9 cellular contexts compared by ENCODE assay signal in the genomic region with DNA sequence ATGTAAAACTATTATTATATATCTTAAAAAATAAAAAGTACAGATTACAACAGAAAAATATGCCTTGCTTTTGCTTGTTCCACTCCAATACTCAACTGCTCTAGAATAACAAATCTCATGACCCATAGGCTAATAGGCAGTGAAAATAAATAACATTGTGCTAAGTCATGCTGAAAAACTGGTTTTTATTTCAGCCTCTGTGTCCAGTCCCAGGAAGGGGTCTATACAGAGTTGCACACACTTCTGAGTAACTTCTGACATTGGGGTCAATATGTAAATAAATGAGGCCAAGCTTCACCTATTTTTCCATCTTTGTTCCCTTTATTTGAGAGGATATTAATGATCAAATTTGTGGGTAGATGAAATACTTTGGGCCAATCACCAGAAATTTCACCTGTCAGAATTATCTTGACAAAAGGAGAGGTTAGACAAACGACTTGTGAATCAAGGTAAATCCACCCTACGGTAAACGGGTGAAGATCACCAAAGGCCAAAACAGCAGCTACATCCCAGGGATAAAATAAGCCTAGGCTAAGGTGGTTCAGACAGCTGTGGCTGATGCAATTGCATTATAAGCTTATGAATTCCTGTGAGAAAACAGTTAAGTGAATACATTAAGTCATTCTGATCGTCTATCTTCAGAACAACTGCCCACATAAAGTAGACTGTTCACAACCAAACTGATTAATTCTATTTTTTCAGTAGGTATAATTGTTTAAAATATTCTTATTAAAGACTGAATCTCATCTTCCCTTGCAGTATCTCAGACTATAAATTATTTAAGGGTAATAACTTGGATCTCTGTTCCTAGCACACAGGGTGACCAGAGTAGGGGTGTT.
DNase-seq lines count a peak whose midpoint lies in the region; ATAC-seq and TF ChIP-seq lines count a peak whose summit lies in the region.
"Had no signal": no experiment of that assay in that cellular context is flagged by ENCODE, and none has a peak within 500 bp of the region (broad histone marks: within the 10 kb centered on the region; RNA-seq: fewer than 3 reads in every experiment).

No MANE protein-coding gene starts in this region.

- in situ Hi-C loops in mammary epithelial cell (cut with MboI; ENCODE audit: low sequenced_read_pairs in 2 of 2), result no loop called here

- no peak overlapping the region for H2AFZ ChIP-seq in mammary epithelial cell (ENCODE audit: low read depth, low read length)

- 94% methylated on average over 4 of the region's 4 CpGs for WGBS in mammary epithelial cell (ENCODE audit: low coverage, missing lambda C conversion rate)

- H3K9me3 ChIP-seq in right atrium auricular region (no peaks in the 10 kb centered on the region), mammary epithelial cell (replicated peaks; ENCODE audit: insufficient read depth, low read length) (no peaks in the 10 kb centered on the region)

- H3K27ac Mint-ChIP-seq in mesothelial cell of epicardium, result peak overlapping the region; percentile 82
- peak overlapping the region in 1 of 2 donors; percentile 76 for H3K27ac Mint-ChIP-seq in effector memory CD8-positive, alpha-beta T cell

- H3K9me3 Mint-ChIP-seq in mesothelial cell of epicardium, result no peaks in the 10 kb centered on the region
- no peaks in the 10 kb centered on the region for H3K9me3 Mint-ChIP-seq in effector memory CD8-positive, alpha-beta T cell

- no peak overlapping the region for H3K4me3 ChIP-seq in right atrium auricular region
- H3K4me3 ChIP-seq in mammary epithelial cell (replicated peaks in 1 of 3; ENCODE audit: insufficient read depth in 1 of 3, low read depth in 2 of 3, low read length in 3 of 3), result no peak overlapping the region

- TSS peak; percentile 48 for BruUV-seq in mammary epithelial cell (replicated peaks; lab: Mats Ljungman, UMichigan)

- no peaks in the 10 kb centered on the region for H3K36me3 ChIP-seq in right atrium auricular region
- H3K36me3 ChIP-seq in mammary epithelial cell (ENCODE audit: insufficient read depth, low read length), result no peaks in the 10 kb centered on the region

- no peak overlapping the region for H3K4me3 Mint-ChIP-seq in mesothelial cell of epicardium
- H3K4me3 Mint-ChIP-seq in effector memory CD8-positive, alpha-beta T cell, result peak overlapping the region in 1 of 2 donors; percentile 49

- peaks cover 37% of the 10 kb centered on the region for H3K4me1 Mint-ChIP-seq in mesothelial cell of epicardium
- peaks cover 40 to 52% of the 10 kb centered on the region in 2 donors for H3K4me1 Mint-ChIP-seq in effector memory CD8-positive, alpha-beta T cell (ENCODE audit: low read depth in 2 of 2)

- peaks cover 0 to 74% of the 10 kb centered on the region in 2 donors for H3K4me1 ChIP-seq in right atrium auricular region
- H3K4me1 ChIP-seq in mammary epithelial cell (ENCODE audit: insufficient read depth, low read length), result peaks cover 19% of the 10 kb centered on the region

- no peak for TF ChIP-seq CTCF in right atrium auricular region (IDR thresholded peaks at IDR 0.05)
- no peak for TF ChIP-seq CTCF in mammary epithelial cell (conservative IDR thresholded peaks at IDR 0.05 in 1 of 2, IDR thresholded peaks at IDR 0.05 in 1 of 2; ENCODE audit: extremely low read depth in 1 of 2, insufficient read depth in 1 of 2, low read depth in 1 of 2, low read length in 2 of 2)
- no peak for TF ChIP-seq CTCF in mesothelial cell of epicardium (IDR thresholded peaks at IDR 0.05; ENCODE audit: unreplicated experiment)

- peaks cover 81% of the 10 kb centered on the region for H3K79me2 ChIP-seq in mammary epithelial cell (ENCODE audit: insufficient read depth, low read length)

- intact Hi-C loops in Right ventricle myocardium superior (cut with DNase I) (no loop called here), mammary epithelial cell (cut with micrococcal nuclease) (no loop called here)

- CTCF ChIA-PET in mammary epithelial cell (lab: Charles Lee; ENCODE audit: low non-redundant PET), result no interaction called here

- ATAC-seq in Right ventricle myocardium superior (ENCODE audit: poor library complexity) (no peak), HG02870 (IDR thresholded peaks at IDR 0.05; ENCODE audit: unreplicated experiment) (no peak), GM21360 (IDR thresholded peaks at IDR 0.05; ENCODE audit: unreplicated experiment) (no peak)
- ATAC-seq in effector memory CD8-positive, alpha-beta T cell (replicated peaks), result no peak

- no peak overlapping the region for H3K4me2 ChIP-seq in mammary epithelial cell (ENCODE audit: insufficient read depth, low read depth, low read length)

- no peak overlapping the region for H3K9ac ChIP-seq in mammary epithelial cell (ENCODE audit: insufficient read depth, low read length)

- no peaks in the 10 kb centered on the region for H4K20me1 ChIP-seq in mammary epithelial cell (ENCODE audit: insufficient read depth, low read length)

- no peaks in the 10 kb centered on the region for H3K27me3 Mint-ChIP-seq in mesothelial cell of epicardium (ENCODE audit: low read depth)
- no peaks in the 10 kb centered on the region for H3K27me3 Mint-ChIP-seq in effector memory CD8-positive, alpha-beta T cell

- H3K27me3 ChIP-seq in right atrium auricular region (no peaks in the 10 kb centered on the region), mammary epithelial cell (ENCODE audit: insufficient read depth, low read length) (no peaks in the 10 kb centered on the region)

- H3K36me3 Mint-ChIP-seq in mesothelial cell of epicardium, result peaks cover 12% of the 10 kb centered on the region
- H3K36me3 Mint-ChIP-seq in effector memory CD8-positive, alpha-beta T cell (ENCODE audit: insufficient read depth), result peaks cover 15% of the 10 kb centered on the region

- H3K27ac ChIP-seq in right atrium auricular region, result peak overlapping the region; percentile 52 to 87
- peak overlapping the region; percentile 8 for H3K27ac ChIP-seq in mammary epithelial cell (ENCODE audit: insufficient read depth, low read depth, low read length)

- dilution Hi-C loops in mammary epithelial cell (cut with HindIII; ENCODE audit: low sequenced_read_pairs), result loop anchor here (5.0 kb wide), 2 partner anchors 37 to 142 kb away; no protein-coding TSS in a partner anchor

- DNase-seq in right atrium auricular region (ENCODE audit: low spot score) (no peak), Right ventricle myocardium superior (no peak), mammary epithelial cell (no peak), mesothelial cell of epicardium (ENCODE audit: low spot score in 2 of 2, unreplicated experiment in 2 of 2) (no peak)
- no peak for DNase-seq in effector CD4-positive, alpha-beta T cell
- no peak for DNase-seq in effector memory CD8-positive, alpha-beta T cell
- DNase-seq: stimulated activated CD4-positive, alpha-beta T cell treated with anti-CD3 and anti-CD28 coated beads, Interleukin-12 subunit alpha, Interleukin-12 subunit beta, amount 100 ng/mL, for 4 hours had no signal
